23 cellular contexts compared by ENCODE assay signal in the genomic region with DNA sequence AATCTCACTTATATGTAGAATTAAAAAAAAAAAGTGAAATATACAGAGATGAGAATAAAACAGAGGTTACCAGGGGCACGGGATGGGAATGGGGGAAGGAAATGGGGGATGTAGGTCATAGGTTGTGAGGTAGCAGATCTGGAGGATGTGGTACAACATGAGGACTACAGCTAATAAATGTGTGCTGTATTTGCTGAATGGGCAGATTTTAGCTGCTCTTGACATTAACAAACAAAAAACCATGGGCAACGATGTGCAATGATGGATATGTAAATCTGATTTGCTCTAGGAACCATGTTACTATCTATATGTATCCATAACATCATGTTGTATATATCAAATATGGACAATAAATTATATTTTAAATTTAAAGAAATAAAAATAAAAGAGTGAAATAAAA.
"Had no signal": no experiment of that assay in that cellular context is flagged by ENCODE, and none has a peak within 500 bp of the region (broad histone marks: within the 10 kb centered on the region; RNA-seq: fewer than 3 reads in every experiment).

No MANE protein-coding gene starts in this region.

- H3K27me3 ChIP-seq: esophagus muscularis mucosa, foreskin keratinocyte, gastrocnemius medialis, heart right ventricle, left lung had no signal

- H3K27me3 Mint-ChIP-seq: naive B cell had no signal

- H3K4me3 Mint-ChIP-seq: mesothelial cell of epicardium, naive B cell had no signal

- ATAC-seq: foreskin keratinocyte, gastrocnemius medialis, heart right ventricle, left cardiac atrium, left lung, lower lobe of right lung, mucosa of descending colon had no signal

- FAIRE-seq: colon, endothelial cell of umbilical vein, islet of Langerhans, keratinocyte had no signal

- H3K4me1 ChIP-seq: esophagus muscularis mucosa, foreskin keratinocyte, gastrocnemius medialis, left lung, lower lobe of right lung had no signal

- H3K4me1 Mint-ChIP-seq: naive B cell had no signal

- H3K27ac Mint-ChIP-seq: mesothelial cell of epicardium, naive B cell had no signal

- H3K9me3 ChIP-seq: esophagus muscularis mucosa, gastrocnemius medialis, heart right ventricle, left lung, lower lobe of right lung, mucosa of descending colon had no signal

- H3K27ac ChIP-seq: coronary artery, dorsolateral prefrontal cortex, esophagus muscularis mucosa, foreskin keratinocyte, gastrocnemius medialis, left lung, lower lobe of right lung had no signal

- H3K4me3 ChIP-seq: coronary artery, dorsolateral prefrontal cortex, esophagus muscularis mucosa, gastrocnemius medialis, heart right ventricle, left lung, lower lobe of right lung, mucosa of descending colon had no signal

- H3K36me3 Mint-ChIP-seq: mesothelial cell of epicardium, naive B cell had no signal

- DNase-seq: dermis blood vessel endothelial cell; dorsolateral prefrontal cortex; effector CD4-positive, alpha-beta T cell; effector memory CD4-positive, alpha-beta T cell; foreskin keratinocyte; gastrocnemius medialis; glutamatergic neuron; head of caudate nucleus; heart right ventricle; hippocampal formation; left cardiac atrium; left lung; lower lobe of right lung; mesenchymal stem cell; mucosa of descending colon; naive B cell had no signal

- H3K36me3 ChIP-seq: esophagus muscularis mucosa, gastrocnemius medialis, heart right ventricle, left lung, lower lobe of right lung had no signal
